Comparison of ENCODE assay signal across 9 cellular contexts in genomic region chr11:74634537-74634936, GRCh38. TPM values are rescaled to one million over a fixed set of nuclear protein-coding genes. Genes with fewer than 3 reads are reported as not detected.
DNase-seq lines count a peak whose midpoint lies in the region; ATAC-seq and TF ChIP-seq lines count a peak whose summit lies in the region.
"Had no signal": no experiment of that assay in that cellular context is flagged by ENCODE, and none has a peak within 500 bp of the region (broad histone marks: within the 10 kb centered on the region; RNA-seq: fewer than 3 reads in every experiment).

No MANE protein-coding gene starts in this region.

- H2BK120ac ChIP-seq in mesenchymal stem cell (ENCODE audit: low read depth, low read length) = no peak overlapping the region

- CTCF ChIA-PET in Caco-2 (lab: Charles Lee) = interaction anchor here (0.7 kb wide), 1 partner anchor 216 kb away, joined by 3 read pairs; no protein-coding TSS in a partner anchor

- no peak overlapping the region for H2AK5ac ChIP-seq in mesenchymal stem cell (ENCODE audit: low read length, severe bottlenecking)

- BruUV-seq in Caco-2 (replicated peaks; lab: Mats Ljungman, UMichigan) = no TSS peak

- no peak overlapping the region for H4K91ac ChIP-seq in mesenchymal stem cell (ENCODE audit: low read length)

- H3K79me2 ChIP-seq in Loucy (ENCODE audit: insufficient read depth, low read length) = no peaks in the 10 kb centered on the region

- no peaks in the 10 kb centered on the region for H3K4me1 Mint-ChIP-seq in Caco-2 (ENCODE audit: low read depth, unreplicated experiment)

- intact Hi-C loops in Caco-2 (cut with micrococcal nuclease; ENCODE audit: unreplicated experiment) = loop anchor here (1.0 kb wide), 2 partner anchors 92 to 236 kb away; no protein-coding TSS in a partner anchor

- H3K9me3 Mint-ChIP-seq in Caco-2 (ENCODE audit: unreplicated experiment) = no peaks in the 10 kb centered on the region
- H3K9me3 Mint-ChIP-seq: activated naive CD8-positive, alpha-beta T cell treated with anti-CD3 and anti-CD28 coated beads, Interleukin-2, amount 50 U/mL, for 24 hours had no signal

- H3K9ac ChIP-seq in Loucy (ENCODE audit: low read depth, low read length, poor library complexity, severe bottlenecking) (no peak overlapping the region), mesenchymal stem cell (ENCODE audit: low read length) (peak overlapping the region; percentile 4)

- H3K4me3 ChIP-seq in Caco-2 (ENCODE audit: low read depth, low read length) (no peak overlapping the region), Loucy (ENCODE audit: low read length, poor library complexity, severe bottlenecking) (no peak overlapping the region), cardiac fibroblast (replicated peaks in 1 of 2; ENCODE audit: low read depth in 2 of 2, low read length in 2 of 2) (no peak overlapping the region), mesenchymal stem cell (ENCODE audit: insufficient read depth in 1 of 2, low read depth in 1 of 2, low read length in 2 of 2) (no peak overlapping the region)

- no peaks in the 10 kb centered on the region for H3F3A ChIP-seq in Loucy (ENCODE audit: low read depth)

- no peak overlapping the region for H2BK15ac ChIP-seq in mesenchymal stem cell (ENCODE audit: low read depth, poor library complexity, severe bottlenecking)

- POLR2A ChIA-PET in Caco-2 (lab: Charles Lee) = no interaction called here

- H3K79me1 ChIP-seq in mesenchymal stem cell (replicated peaks; ENCODE audit: low read length, poor library complexity, severe bottlenecking) = peaks cover 5% of the 10 kb centered on the region

- no peak overlapping the region for H3K27ac ChIP-seq in mesenchymal stem cell (ENCODE audit: low read length, poor library complexity, severe bottlenecking)

- H3K4me1 ChIP-seq in Caco-2 (no peaks in the 10 kb centered on the region), Loucy (ENCODE audit: insufficient read depth, low read length, poor library complexity, severe bottlenecking) (peaks cover 4% of the 10 kb centered on the region), mesenchymal stem cell (ENCODE audit: control insufficient read depth, insufficient read depth, low read depth, low read length) (no peaks in the 10 kb centered on the region)

- H3K36me3 Mint-ChIP-seq in Caco-2 (ENCODE audit: insufficient read depth, unreplicated experiment) = peaks cover 58% of the 10 kb centered on the region

- H3K36me3 ChIP-seq in Caco-2 (ENCODE audit: control insufficient read depth, insufficient read depth, low read length) (peaks cover 5% of the 10 kb centered on the region), Loucy (ENCODE audit: insufficient read depth, low read length) (peaks cover 70% of the 10 kb centered on the region; the same call in 1 of the 2 replicates), mesenchymal stem cell (ENCODE audit: control insufficient read depth in 1 of 2, insufficient read depth in 2 of 2, low read depth in 1 of 2, low read length in 2 of 2) (peaks cover 0 to 9% of the 10 kb centered on the region in 2 experiments)

- H3K27me3 Mint-ChIP-seq in Caco-2 (ENCODE audit: insufficient read depth, unreplicated experiment) = no peaks in the 10 kb centered on the region
- H3K27me3 Mint-ChIP-seq: activated naive CD8-positive, alpha-beta T cell treated with anti-CD3 and anti-CD28 coated beads, Interleukin-2, amount 50 U/mL, for 24 hours had no signal

- no peak overlapping the region for H3K4me3 Mint-ChIP-seq in Caco-2 (ENCODE audit: unreplicated experiment)
- H3K4me3 Mint-ChIP-seq: activated naive CD8-positive, alpha-beta T cell treated with anti-CD3 and anti-CD28 coated beads, Interleukin-2, amount 50 U/mL, for 24 hours had no signal

- H3K9me3 ChIP-seq in Caco-2 (no peaks in the 10 kb centered on the region), Loucy (ENCODE audit: insufficient read depth, low read depth, low read length) (no peaks in the 10 kb centered on the region), mesenchymal stem cell (ENCODE audit: control insufficient read depth, low read length) (no peaks in the 10 kb centered on the region)

- no peak overlapping the region for H3K23ac ChIP-seq in mesenchymal stem cell (ENCODE audit: low read length in 2 of 2)

- no peak overlapping the region for H2BK12ac ChIP-seq in mesenchymal stem cell (ENCODE audit: low read length in 2 of 2)

- no peak overlapping the region for H2BK5ac ChIP-seq in mesenchymal stem cell (ENCODE audit: low read depth, low read length, poor library complexity, severe bottlenecking)

- H4K8ac ChIP-seq in mesenchymal stem cell (ENCODE audit: low read length) = no peak overlapping the region

- no peaks in the 10 kb centered on the region for H3K9me2 ChIP-seq in Loucy (replicated peaks; ENCODE audit: low read depth, low read length)

- no peak for ATAC-seq in GM21528 (IDR thresholded peaks at IDR 0.05; ENCODE audit: low FRiP score, unreplicated experiment)
- ATAC-seq in GM18502 (IDR thresholded peaks at IDR 0.05; ENCODE audit: poor library complexity, unreplicated experiment) = no peak
- ATAC-seq: activated naive CD8-positive, alpha-beta T cell treated with anti-CD3 and anti-CD28 coated beads, Interleukin-2, amount 50 U/mL, for 24 hours had no signal

- no peaks in the 10 kb centered on the region for H3K27me3 ChIP-seq in Caco-2 (replicated peaks; ENCODE audit: control insufficient read depth, insufficient read depth, low read length)
- H3K27me3 ChIP-seq in Loucy (ENCODE audit: insufficient read depth, low read length, poor library complexity, severe bottlenecking) = no peaks in the 10 kb centered on the region
- no peaks in the 10 kb centered on the region for H3K27me3 ChIP-seq in mesenchymal stem cell (ENCODE audit: control insufficient read depth in 1 of 2, insufficient read depth in 1 of 2, low read length in 2 of 2)

- H3K4ac ChIP-seq in mesenchymal stem cell (ENCODE audit: low read depth in 1 of 2, low read length in 2 of 2) = no peak overlapping the region

- no peak overlapping the region for H2AFZ ChIP-seq in Loucy (ENCODE audit: low read length)
- H2AFZ ChIP-seq in mesenchymal stem cell (ENCODE audit: low read depth, low read length) = no peak overlapping the region

- H3K14ac ChIP-seq in mesenchymal stem cell (ENCODE audit: low read length in 2 of 2) = no peak overlapping the region

- TF ChIP-seq CTCF in Caco-2 (IDR thresholded peaks at IDR 0.05; ENCODE audit: insufficient read depth in 1 of 2, low read depth in 1 of 2, low read length in 1 of 2, severe bottlenecking in 1 of 2, unreplicated experiment in 1 of 2) (peak; percentile 43 to 65), Loucy (conservative IDR thresholded peaks at IDR 0.05; ENCODE audit: low read length) (peak; percentile 36), cardiac fibroblast (IDR thresholded peaks at IDR 0.05; ENCODE audit: low read depth, low read length) (peak; percentile 40)

- 66% methylated on average over 4 of the region's 4 CpGs for WGBS in mesenchymal stem cell

- H4K20me1 ChIP-seq in Loucy (ENCODE audit: insufficient read depth, low read length, poor library complexity, severe bottlenecking) = no peaks in the 10 kb centered on the region

- no peak overlapping the region for H3K27ac Mint-ChIP-seq in Caco-2 (ENCODE audit: unreplicated experiment)
- H3K27ac Mint-ChIP-seq: activated naive CD8-positive, alpha-beta T cell treated with anti-CD3 and anti-CD28 coated beads, Interleukin-2, amount 50 U/mL, for 24 hours had no signal

- H3K18ac ChIP-seq in mesenchymal stem cell (ENCODE audit: low read depth in 1 of 2, low read length in 2 of 2) = no peak overlapping the region

- peak in 1 of 2 experiments; percentile 41 for DNase-seq in Caco-2
- DNase-seq in cardiac fibroblast (ENCODE audit: low read depth in 2 of 2) = peak; percentile 57 to 81
- peak; percentile 38 for DNase-seq in mesenchymal stem cell
- DNase-seq in SKM-1 (lab: John Stamatoyannopoulos, UW; ENCODE audit: unreplicated experiment) = no peak
- DNase-seq in NCI-H1694 (lab: John Stamatoyannopoulos, UW) = no peak
- DNase-seq: activated naive CD8-positive, alpha-beta T cell treated with anti-CD3 and anti-CD28 coated beads, Interleukin-2, amount 50 U/mL, for 24 hours had no signal

- no peak overlapping the region for H3K4me2 ChIP-seq in Loucy (ENCODE audit: low read depth, low read length, poor library complexity, severe bottlenecking)
- H3K4me2 ChIP-seq in mesenchymal stem cell (ENCODE audit: low read length, poor library complexity, severe bottlenecking) = no peak overlapping the region

RNA-seq across cellular contexts. Expression of gene POLD3, which starts 42.2 kb away (rescaled TPM):
- 45.8 and 49.7 TPM in 2 replicates for total RNA-seq in Caco-2 (2022)
- polyA plus RNA-seq in mesenchymal stem cell (2013, experiment 1 of 2) = 6.4 TPM
- polyA plus RNA-seq in mesenchymal stem cell (2013, experiment 2 of 2) = 6.1 TPM

Comparison
In these comparisons a context has a peak if more than half of its experiments do, and no peak if none do; other contexts are left out.
1. DNase-seq: peak in cardiac fibroblast (2 of 2) and mesenchymal stem cell (single experiment); none in SKM-1 (single experiment) and NCI-H1694 (single experiment).
2. Peak in every context shown above with its lines, with median percentiles within 50 percentile points of each other: CTCF ChIP-seq.